ENCODE assay signal across 10 cellular contexts in the genomic region with DNA sequence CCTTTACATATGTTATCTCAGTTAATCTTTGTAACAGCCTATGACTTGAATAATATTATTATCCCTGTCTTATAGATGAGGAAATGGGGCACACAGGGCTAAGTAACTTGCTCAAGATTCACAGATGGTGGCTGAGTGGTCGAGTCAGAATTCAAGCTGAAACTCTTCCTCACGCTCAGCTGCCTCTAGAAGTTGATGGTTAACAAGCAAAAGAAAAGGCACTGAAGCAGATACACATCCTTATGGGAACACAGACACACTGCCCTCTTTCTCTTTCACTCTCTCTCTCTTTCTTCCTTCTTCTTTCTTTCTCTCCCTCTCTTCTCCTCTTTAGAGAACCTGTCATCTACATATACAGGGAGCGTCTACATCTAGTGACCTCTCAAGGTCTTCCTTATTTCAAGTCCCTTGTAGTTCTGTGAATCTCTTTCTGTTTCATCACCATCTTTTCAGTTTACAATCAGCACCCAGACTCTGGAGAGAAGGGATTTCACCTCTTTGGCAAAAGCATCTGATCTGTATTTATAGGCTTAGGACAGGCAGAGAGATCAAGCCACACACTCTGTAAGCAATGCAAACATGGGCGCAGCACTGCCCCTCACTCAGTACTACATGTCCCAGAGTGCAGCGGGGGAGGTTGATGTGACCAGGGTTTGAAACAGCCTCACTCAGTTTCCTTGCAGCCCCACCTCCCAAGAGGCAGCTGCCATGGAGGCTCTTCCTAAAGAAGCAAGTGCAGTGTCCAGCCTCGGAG.
A peak's percentile ranks its signal among the peaks of the same experiment; 100 is the strongest.
DNase-seq lines count a peak whose midpoint lies in the region; ATAC-seq and TF ChIP-seq lines count a peak whose summit lies in the region.
"Had no signal": no experiment of that assay in that cellular context is flagged by ENCODE, and none has a peak within 500 bp of the region (broad histone marks: within the 10 kb centered on the region; RNA-seq: fewer than 3 reads in every experiment).

No MANE protein-coding gene starts in this region.

- no peak for ATAC-seq in activated CD8-positive, alpha-beta memory T cell treated with anti-CD3 and anti-CD28 coated beads, Interleukin-2, amount 10 ng/mL, durations not matched to agents 7 days and 5 days
- ATAC-seq in HG02852 (IDR thresholded peaks at IDR 0.05; ENCODE audit: unreplicated experiment), result peak; percentile 72
- no peak for ATAC-seq in stimulated activated effector memory CD8-positive, alpha-beta T cell treated with anti-CD3 and anti-CD28 coated beads, Interleukin-12 subunit alpha, Interleukin-12 subunit beta, amount 100 ng/mL, for 72 hours

- no peak overlapping the region for H3K27ac ChIP-seq in SJCRH30
- H3K27ac ChIP-seq: cardiac muscle cell had no signal

- no peaks in the 10 kb centered on the region for H3K9me3 ChIP-seq in SJCRH30 (replicated peaks)

- peaks cover 7% of the 10 kb centered on the region for H3K36me3 Mint-ChIP-seq in activated CD8-positive, alpha-beta memory T cell treated with anti-CD3 and anti-CD28 coated beads, Interleukin-2, amount 10 ng/mL, durations not matched to agents 7 days and 5 days
- H3K36me3 Mint-ChIP-seq in stimulated activated effector memory CD8-positive, alpha-beta T cell treated with anti-CD3 and anti-CD28 coated beads, Interleukin-12 subunit alpha, Interleukin-12 subunit beta, amount 100 ng/mL, for 72 hours, result no peaks in the 10 kb centered on the region
- H3K36me3 Mint-ChIP-seq in osteocyte (ENCODE audit: unreplicated experiment), result no peaks in the 10 kb centered on the region

- H3K27me3 ChIP-seq in SJCRH30, result no peaks in the 10 kb centered on the region
- H3K27me3 ChIP-seq: cardiac muscle cell had no signal

- no peak for DNase-seq in activated CD8-positive, alpha-beta memory T cell treated with anti-CD3 and anti-CD28 coated beads, Interleukin-2, amount 10 ng/mL, durations not matched to agents 7 days and 5 days
- DNase-seq in activated CD8-positive, alpha-beta memory T cell treated with anti-CD3 and anti-CD28 coated beads, Interleukin-2, amount 50 U/mL, for 4 hours, result no peak
- DNase-seq in SJCRH30 (peak; percentile 18 to 34), osteocyte (ENCODE audit: extremely low spot score, unreplicated experiment) (no peak), mucosa of gallbladder (ENCODE audit: low spot score) (no peak), hippocampal formation (lab: John Stamatoyannopoulos, UW) (no peak)
- no peak for DNase-seq in stimulated activated effector memory CD8-positive, alpha-beta T cell treated with anti-CD3 and anti-CD28 coated beads, Interleukin-12 subunit alpha, Interleukin-12 subunit beta, amount 100 ng/mL, for 72 hours (ENCODE audit: low spot score in 2 of 2)

- H3K4me1 ChIP-seq in SJCRH30, result peaks cover 3% of the 10 kb centered on the region

- no peak overlapping the region for H3K4me3 Mint-ChIP-seq in activated CD8-positive, alpha-beta memory T cell treated with anti-CD3 and anti-CD28 coated beads, Interleukin-2, amount 10 ng/mL, durations not matched to agents 7 days and 5 days
- no peak overlapping the region for H3K4me3 Mint-ChIP-seq in stimulated activated effector memory CD8-positive, alpha-beta T cell treated with anti-CD3 and anti-CD28 coated beads, Interleukin-12 subunit alpha, Interleukin-12 subunit beta, amount 100 ng/mL, for 72 hours
- H3K4me3 Mint-ChIP-seq in osteocyte (ENCODE audit: unreplicated experiment), result no peak overlapping the region
- H3K4me3 Mint-ChIP-seq: B cell had no signal

- H3K4me1 Mint-ChIP-seq in activated CD8-positive, alpha-beta memory T cell treated with anti-CD3 and anti-CD28 coated beads, Interleukin-2, amount 10 ng/mL, durations not matched to agents 7 days and 5 days, result peaks cover 49% of the 10 kb centered on the region
- peaks cover 23% of the 10 kb centered on the region for H3K4me1 Mint-ChIP-seq in stimulated activated effector memory CD8-positive, alpha-beta T cell treated with anti-CD3 and anti-CD28 coated beads, Interleukin-12 subunit alpha, Interleukin-12 subunit beta, amount 100 ng/mL, for 72 hours
- peaks cover 1% of the 10 kb centered on the region for H3K4me1 Mint-ChIP-seq in osteocyte (ENCODE audit: unreplicated experiment)

- H3K27me3 Mint-ChIP-seq in activated CD8-positive, alpha-beta memory T cell treated with anti-CD3 and anti-CD28 coated beads, Interleukin-2, amount 10 ng/mL, durations not matched to agents 7 days and 5 days, result no peaks in the 10 kb centered on the region
- no peaks in the 10 kb centered on the region for H3K27me3 Mint-ChIP-seq in osteocyte (ENCODE audit: unreplicated experiment)
- H3K27me3 Mint-ChIP-seq: B cell had no signal

- no peak overlapping the region for H3K4me3 ChIP-seq in SJCRH30
- H3K4me3 ChIP-seq: cardiac muscle cell had no signal

- CTCF ChIA-PET in activated CD8-positive, alpha-beta memory T cell treated with anti-CD3 and anti-CD28 coated beads, Interleukin-2, amount 10 ng/mL, durations not matched to agents 7 days and 5 days (lab: Charles Lee), result no interaction called here

- H3K9me3 Mint-ChIP-seq in activated CD8-positive, alpha-beta memory T cell treated with anti-CD3 and anti-CD28 coated beads, Interleukin-2, amount 10 ng/mL, durations not matched to agents 7 days and 5 days (ENCODE audit: low read depth), result no peaks in the 10 kb centered on the region
- H3K9me3 Mint-ChIP-seq in stimulated activated effector memory CD8-positive, alpha-beta T cell treated with anti-CD3 and anti-CD28 coated beads, Interleukin-12 subunit alpha, Interleukin-12 subunit beta, amount 100 ng/mL, for 72 hours, result no peaks in the 10 kb centered on the region
- no peaks in the 10 kb centered on the region for H3K9me3 Mint-ChIP-seq in osteocyte (ENCODE audit: unreplicated experiment)

- no peaks in the 10 kb centered on the region for H3K36me3 ChIP-seq in SJCRH30
- H3K36me3 ChIP-seq: cardiac muscle cell had no signal

- no peak for TF ChIP-seq CTCF in osteocyte (IDR thresholded peaks at IDR 0.05)

- H3K27ac Mint-ChIP-seq in activated CD8-positive, alpha-beta memory T cell treated with anti-CD3 and anti-CD28 coated beads, Interleukin-2, amount 10 ng/mL, durations not matched to agents 7 days and 5 days, result peak overlapping the region; percentile 6
- peak overlapping the region; percentile 30 for H3K27ac Mint-ChIP-seq in stimulated activated effector memory CD8-positive, alpha-beta T cell treated with anti-CD3 and anti-CD28 coated beads, Interleukin-12 subunit alpha, Interleukin-12 subunit beta, amount 100 ng/mL, for 72 hours
- H3K27ac Mint-ChIP-seq in osteocyte (ENCODE audit: unreplicated experiment), result no peak overlapping the region
- H3K27ac Mint-ChIP-seq: B cell had no signal

Comparison
In these comparisons a context has a peak if more than half of its experiments do, and no peak if none do; other contexts are left out.
1. DNase-seq: peak in SJCRH30 (2 of 2); none in activated CD8-positive, alpha-beta memory T cell treated with anti-CD3 and anti-CD28 coated beads, Interleukin-2, amount 10 ng/mL, durations not matched to agents 7 days and 5 days (single experiment), activated CD8-positive, alpha-beta memory T cell treated with anti-CD3 and anti-CD28 coated beads, Interleukin-2, amount 50 U/mL, for 4 hours (single experiment), stimulated activated effector memory CD8-positive, alpha-beta T cell treated with anti-CD3 and anti-CD28 coated beads, Interleukin-12 subunit alpha, Interleukin-12 subunit beta, amount 100 ng/mL, for 72 hours (0 of 2), osteocyte (single experiment), mucosa of gallbladder (single experiment) and hippocampal formation (0 of 2).